Comparison of ENCODE assay signal across 8 cellular contexts in genomic region chr13:31162151-31163008, GRCh38. TPM values are rescaled to one million over a fixed set of nuclear protein-coding genes. Genes with fewer than 3 reads are reported as not detected.
DNase-seq lines count a peak whose midpoint lies in the region; ATAC-seq and TF ChIP-seq lines count a peak whose summit lies in the region.

No MANE protein-coding gene starts in this region.

- H3K4me3 ChIP-seq in fibroblast of pulmonary artery (replicated peaks; ENCODE audit: low read depth, low read length) = peak overlapping the region; percentile 92

- no peaks in the 10 kb centered on the region for H3K36me3 Mint-ChIP-seq in natural killer cell

- DNase-seq in EL = peak; percentile 99
- peak; percentile 94 for DNase-seq in GOT3 (lab: John Stamatoyannopoulos, UW)
- peak; percentile 98 for DNase-seq in LHCN-M2 (ENCODE audit: low read depth)
- peak; percentile 96 for DNase-seq in RPMI7951 (ENCODE audit: low read depth)
- peak; percentile 91 for DNase-seq in activated T-helper 9 cell treated with anti-CD3 and anti-CD28 coated beads, Interleukin-2, amount 50 U/mL, for 16 hours (ENCODE audit: low read depth)
- DNase-seq in fibroblast of pulmonary artery (ENCODE audit: low read depth) = peak; percentile 99
- peak; percentile 93 for DNase-seq in natural killer cell
- DNase-seq in stimulated activated naive CD4-positive, alpha-beta T cell treated with Interleukin-2 at 50 U/mL for 16 hours (lab: John Stamatoyannopoulos, UW) = peak; percentile 95

- H3K4me1 Mint-ChIP-seq in natural killer cell = peaks cover 42 to 43% of the 10 kb centered on the region in 2 donors

- peak; percentile 86 to 96 (median 88) for ATAC-seq in natural killer cell

- H3K27ac Mint-ChIP-seq in natural killer cell = peak overlapping the region; percentile 95 to 99

- intact Hi-C loops in natural killer cell (cut with micrococcal nuclease) = loop anchor here (1.0 to 5.0 kb wide), 5 partner anchors 38 to 1375 kb away; partner anchors contain the start of genes N4BP2L2 and USPL1

- H3K27me3 Mint-ChIP-seq in natural killer cell (ENCODE audit: low read depth in 2 of 2) = no peaks in the 10 kb centered on the region

- no peaks in the 10 kb centered on the region for H3K9me3 Mint-ChIP-seq in natural killer cell

- H3K4me3 Mint-ChIP-seq in natural killer cell = peak overlapping the region; percentile 99

- TF ChIP-seq CTCF in fibroblast of pulmonary artery (IDR thresholded peaks at IDR 0.05; ENCODE audit: low read length, missing control alignments) (no peak), natural killer cell (IDR thresholded peaks at IDR 0.05) (no peak)

RNA-seq across cellular contexts. Expression of gene HSPH1, which starts 0.7 kb away (rescaled TPM):
- 54.4 and 70.6 TPM in 2 replicates for total RNA-seq in LHCN-M2 (2014; rRNA removed)
- 31.7 TPM for polyA plus RNA-seq in LHCN-M2 (2012)
- 57.5 and 79.7 TPM in 2 replicates for total RNA-seq in RPMI7951 (2014; rRNA removed; shearing (Covaris generic))
- total RNA-seq in natural killer cell = 10 to 100 TPM; 51.2 to 81.6 (median 75.4) TPM

RNA-seq across cellular contexts. Expression of gene B3GLCT, which starts 37.4 kb away (rescaled TPM):
- total RNA-seq in LHCN-M2 (2014; rRNA removed) (9.1 and 10.5 TPM in 2 replicates), natural killer cell (1 to 10 TPM; 6.0 to 8.1 (median 6.2) TPM)
- 3.3 TPM for polyA plus RNA-seq in LHCN-M2 (2012)
- total RNA-seq in RPMI7951 (2014; rRNA removed; shearing (Covaris generic)) = 18.3 and 18.8 TPM in 2 replicates

Comparison
In these comparisons a context has a peak if more than half of its experiments do, and no peak if none do; other contexts are left out.
1. Peak in every context shown above with its lines: DNase-seq, ATAC-seq and H3K4me3 ChIP-seq.